ENCODE assay signal across 17 cellular contexts in genomic region chr1:228096416-228097332, GRCh38. TPM values are rescaled to one million over a fixed set of nuclear protein-coding genes. Genes with fewer than 3 reads are reported as not detected.
A peak's percentile ranks its signal among the peaks of the same experiment; 100 is the strongest.
DNase-seq lines count a peak whose midpoint lies in the region; ATAC-seq, FAIRE-seq and TF ChIP-seq lines count a peak whose summit lies in the region.
"Had no signal": no experiment of that assay in that cellular context is flagged by ENCODE, and none has a peak within 500 bp of the region (broad histone marks: within the 10 kb centered on the region; RNA-seq: fewer than 3 reads in every experiment).

No MANE protein-coding gene starts in this region.

- no peak for TF ChIP-seq CTCF in D721Med (IDR thresholded peaks at IDR 0.05; ENCODE audit: insufficient read depth, missing control alignments)
- TF ChIP-seq CTCF in omental fat pad (IDR thresholded peaks at IDR 0.05), result no peak

- H3K27ac Mint-ChIP-seq in CD4-positive, CD25-positive, alpha-beta regulatory T cell, result no peak overlapping the region

- peaks cover 52% of the 10 kb centered on the region for H3K36me3 Mint-ChIP-seq in CD4-positive, CD25-positive, alpha-beta regulatory T cell

- peaks cover 6 to 14% of the 10 kb centered on the region in 2 experiments for H3K9me3 ChIP-seq in CD4-positive, CD25-positive, alpha-beta regulatory T cell (ENCODE audit: control insufficient read depth in 2 of 2, low read length in 2 of 2)

- no peak for DNase-seq in CD4-positive, CD25-positive, alpha-beta regulatory T cell
- peak; percentile 17 for DNase-seq in D721Med (ENCODE audit: insufficient read length, low spot score)
- DNase-seq in activated CD8-positive, alpha-beta memory T cell treated with anti-CD3 and anti-CD28 coated beads, Interleukin-2, amount 50 U/mL, for 48 hours, result peak; percentile 47
- DNase-seq in omental fat pad (ENCODE audit: low spot score), result peak; percentile 16
- no peak for DNase-seq in NCI-H510A treated with DMSO at 0.1 percent for 48 hours (lab: John Stamatoyannopoulos, UW)
- DNase-seq in GM19238 (ENCODE audit: insufficient read length, low spot score), result no peak
- DNase-seq in stimulated activated CD4-positive, alpha-beta T cell treated with anti-CD3 and anti-CD28 coated beads, Interleukin-4, amount 100 ng/mL, for 24 hours, result no peak
- DNase-seq: amniotic stem cell, cerebellar nuclear complex, EL, foreskin keratinocyte, lower lobe of right lung, naive B cell, NCI-H2081 treated with DMSO at 0.1 percent for 48 hours, NCI-H526 had no signal

- peak overlapping the region; percentile 14 for H3K27ac ChIP-seq in CD4-positive, CD25-positive, alpha-beta regulatory T cell (ENCODE audit: insufficient read depth, low read length, poor library complexity, severe bottlenecking)
- H3K27ac ChIP-seq: BLaER1 treated with 17β-estradiol and CSF1 and Interleukin-3, amounts not matched to agents 10 nM and 100 nM; foreskin keratinocyte; lower lobe of right lung had no signal

- peak overlapping the region in 1 of 4 donors; percentile 63 for H3K4me3 Mint-ChIP-seq in CD4-positive, CD25-positive, alpha-beta regulatory T cell

- ATAC-seq in CD4-positive, CD25-positive, alpha-beta regulatory T cell (ENCODE audit: low read depth in 2 of 2), result no peak
- ATAC-seq in omental fat pad (ENCODE audit: low FRiP score), result no peak
- ATAC-seq: foreskin keratinocyte, HCT116, lower lobe of right lung had no signal

- H3K9me3 Mint-ChIP-seq in CD4-positive, CD25-positive, alpha-beta regulatory T cell, result peaks cover 0 to 14% (median 2%) of the 10 kb centered on the region in 7 donors

- peaks cover 17% of the 10 kb centered on the region for H3K4me1 ChIP-seq in CD4-positive, CD25-positive, alpha-beta regulatory T cell (ENCODE audit: control insufficient read depth, insufficient read depth, low read length, poor library complexity, severe bottlenecking)

- no peak for FAIRE-seq in D721Med (lab: Jason Lieb, UNC)

- peaks cover 3 to 61% (median 23%) of the 10 kb centered on the region in 4 donors for H3K4me1 Mint-ChIP-seq in CD4-positive, CD25-positive, alpha-beta regulatory T cell

- no peak overlapping the region for H3K4me3 ChIP-seq in CD4-positive, CD25-positive, alpha-beta regulatory T cell (ENCODE audit: low read depth, low read length)
- H3K4me3 ChIP-seq: BLaER1 treated with 17β-estradiol and CSF1 and Interleukin-3, amounts not matched to agents 10 nM and 100 nM; lower lobe of right lung had no signal

- no peaks in the 10 kb centered on the region for H3K27me3 Mint-ChIP-seq in CD4-positive, CD25-positive, alpha-beta regulatory T cell
- H3K27me3 Mint-ChIP-seq: naive B cell had no signal

- H3K36me3 ChIP-seq in CD4-positive, CD25-positive, alpha-beta regulatory T cell (ENCODE audit: control insufficient read depth, insufficient read depth, low read length), result peaks cover 48% of the 10 kb centered on the region

- no peaks in the 10 kb centered on the region for H3K27me3 ChIP-seq in CD4-positive, CD25-positive, alpha-beta regulatory T cell (ENCODE audit: control insufficient read depth, insufficient read depth, low read length)
- H3K27me3 ChIP-seq: BLaER1 treated with 17β-estradiol and CSF1 and Interleukin-3, amounts not matched to agents 10 nM and 100 nM; foreskin keratinocyte had no signal

RNA-seq across cellular contexts. Expression of gene C1orf35, which starts 6.5 kb away (rescaled TPM):
- 23.5 TPM for total RNA-seq in CD4-positive, CD25-positive, alpha-beta regulatory T cell
- 10 to 100 TPM; 18.0 to 24.0 (median 21.2) TPM for polyA plus RNA-seq in CD4-positive, CD25-positive, alpha-beta regulatory T cell
- total RNA-seq in omental fat pad, result 10 to 100 TPM in 2 of 4 donors, 1 to 10 TPM in 2; 5.1 to 17.2 (median 8.8) TPM

RNA-seq across cellular contexts. Expression of gene MRPL55, which starts 12.4 kb away (rescaled TPM):
- total RNA-seq in CD4-positive, CD25-positive, alpha-beta regulatory T cell, result 62.5 TPM
- 100 to 1,000 TPM; 126 to 163 (median 143) TPM for polyA plus RNA-seq in CD4-positive, CD25-positive, alpha-beta regulatory T cell
- total RNA-seq in omental fat pad, result 10 to 100 TPM; 47.1 to 95.5 (median 71.7) TPM

RNA-seq across cellular contexts. Expression of gene ARF1, which starts 14.2 kb away (rescaled TPM):
- total RNA-seq in CD4-positive, CD25-positive, alpha-beta regulatory T cell, result 335 TPM
- polyA plus RNA-seq in CD4-positive, CD25-positive, alpha-beta regulatory T cell, result 100 to 1,000 TPM; 445 to 517 (median 481) TPM
- total RNA-seq in omental fat pad, result 100 to 1,000 TPM; 273 to 440 (median 369) TPM

RNA-seq across cellular contexts. Expression of gene GUK1, which starts 43.4 kb away (rescaled TPM):
- total RNA-seq in CD4-positive, CD25-positive, alpha-beta regulatory T cell, result 270 TPM
- polyA plus RNA-seq in CD4-positive, CD25-positive, alpha-beta regulatory T cell, result 100 to 1,000 TPM; 329 to 413 (median 371) TPM
- 100 to 1,000 TPM; 285 to 404 (median 308) TPM for total RNA-seq in omental fat pad

RNA-seq across cellular contexts. Expression of gene GJC2, which starts 53.1 kb away (rescaled TPM):
- total RNA-seq in CD4-positive, CD25-positive, alpha-beta regulatory T cell, result 2.8 TPM
- polyA plus RNA-seq in CD4-positive, CD25-positive, alpha-beta regulatory T cell, result not detected
- total RNA-seq in omental fat pad, result 1 to 10 TPM; 1.9 to 5.5 (median 2.9) TPM

Comparison
In these comparisons a context has a peak if more than half of its experiments do, and no peak if none do; other contexts are left out.
1. DNase-seq: peak in D721Med (single experiment), activated CD8-positive, alpha-beta memory T cell treated with anti-CD3 and anti-CD28 coated beads, Interleukin-2, amount 50 U/mL, for 48 hours (single experiment) and omental fat pad (single experiment); none in CD4-positive, CD25-positive, alpha-beta regulatory T cell (0 of 3), NCI-H510A treated with DMSO at 0.1 percent for 48 hours (single experiment), GM19238 (single experiment) and stimulated activated CD4-positive, alpha-beta T cell treated with anti-CD3 and anti-CD28 coated beads, Interleukin-4, amount 100 ng/mL, for 24 hours (single experiment).